Comparison of ENCODE assay signal across 8 cellular contexts in the genomic region with DNA sequence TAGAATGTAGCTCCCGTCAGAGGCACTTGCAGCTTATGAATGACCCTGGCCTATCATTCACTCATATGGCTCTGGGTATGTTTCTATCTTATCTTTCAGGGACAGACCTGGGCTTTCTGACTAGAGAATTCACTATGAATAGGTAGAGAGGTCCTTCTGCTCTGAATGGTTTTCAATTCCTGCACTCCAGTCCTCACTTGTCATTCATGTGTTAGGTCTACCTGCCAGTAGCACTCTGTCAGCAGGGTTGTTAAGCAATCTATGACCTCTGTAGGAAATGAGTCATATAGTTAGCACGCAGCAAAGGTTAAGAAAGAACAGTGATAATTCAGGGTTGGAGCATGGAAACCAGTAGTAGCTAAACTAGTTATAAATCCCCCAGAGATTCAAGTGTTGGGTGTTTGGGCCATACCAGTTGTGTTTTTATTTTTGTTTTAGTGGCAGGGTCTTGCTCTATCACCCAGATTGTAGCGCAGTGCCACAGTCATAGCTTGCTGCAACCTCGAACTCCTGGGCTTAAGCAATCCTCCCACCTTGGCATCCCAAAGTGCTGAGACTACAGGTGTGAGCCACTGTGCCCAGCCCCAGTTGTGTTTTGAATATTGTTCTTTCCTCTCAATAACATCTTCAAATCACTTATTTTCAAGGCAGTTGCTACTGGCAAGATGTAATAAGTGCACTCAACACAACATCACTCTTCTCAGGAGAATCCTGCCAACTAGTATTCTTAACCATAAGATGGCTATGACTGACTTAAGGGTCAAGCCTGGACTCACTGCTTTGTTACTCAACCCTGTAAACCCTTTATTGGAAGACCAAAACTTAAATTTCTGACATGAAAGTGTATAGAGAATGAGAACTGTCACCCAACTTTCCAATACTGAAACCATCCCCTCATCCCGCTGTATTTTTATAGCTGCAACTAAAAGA. TPM values are rescaled to one million over a fixed set of nuclear protein-coding genes. Genes with fewer than 3 reads are reported as not detected.
DNase-seq lines count a peak whose midpoint lies in the region; ATAC-seq and TF ChIP-seq lines count a peak whose summit lies in the region.

No MANE protein-coding gene starts in this region.

- H3K9me3 ChIP-seq in A673 (ENCODE audit: low read depth, low read length, poor library complexity, severe bottlenecking): no peaks in the 10 kb centered on the region
- no peaks in the 10 kb centered on the region for H3K9me3 ChIP-seq in CD8-positive, alpha-beta T cell (ENCODE audit: low read length)

- POLR2A ChIA-PET in A673 (lab: Charles Lee; ENCODE audit: low non-redundant PET): no interaction called here
- POLR2A ChIA-PET in CD8-positive, alpha-beta T cell (lab: Charles Lee): no interaction called here

- no peaks in the 10 kb centered on the region for H3K27me3 Mint-ChIP-seq in activated naive CD8-positive, alpha-beta T cell treated with anti-CD3 and anti-CD28 coated beads for 36 hours
- no peaks in the 10 kb centered on the region for H3K27me3 Mint-ChIP-seq in CD8-positive, alpha-beta T cell (ENCODE audit: low read depth)
- H3K27me3 Mint-ChIP-seq in mesothelial cell of epicardium (ENCODE audit: low read depth): no peaks in the 10 kb centered on the region

- H3K4me3 Mint-ChIP-seq in activated naive CD8-positive, alpha-beta T cell treated with anti-CD3 and anti-CD28 coated beads for 36 hours: no peak overlapping the region
- H3K4me3 Mint-ChIP-seq in CD8-positive, alpha-beta T cell: no peak overlapping the region
- no peak overlapping the region for H3K4me3 Mint-ChIP-seq in mesothelial cell of epicardium

- no peaks in the 10 kb centered on the region for H3K4me1 ChIP-seq in A673 (ENCODE audit: insufficient read depth, low read length, poor library complexity, severe bottlenecking)
- H3K4me1 ChIP-seq in CD8-positive, alpha-beta T cell (ENCODE audit: insufficient read depth, low read length): no peaks in the 10 kb centered on the region

- peaks cover 10% of the 10 kb centered on the region for H3K36me3 Mint-ChIP-seq in activated naive CD8-positive, alpha-beta T cell treated with anti-CD3 and anti-CD28 coated beads for 36 hours
- peaks cover 25% of the 10 kb centered on the region for H3K36me3 Mint-ChIP-seq in CD8-positive, alpha-beta T cell
- peaks cover 8% of the 10 kb centered on the region for H3K36me3 Mint-ChIP-seq in mesothelial cell of epicardium

- peak; percentile 86 for ATAC-seq in GM18909 (IDR thresholded peaks at IDR 0.05; ENCODE audit: poor library complexity, unreplicated experiment)
- peak; percentile 95 for ATAC-seq in HG03378 (IDR thresholded peaks at IDR 0.05; ENCODE audit: unreplicated experiment)
- no peak for ATAC-seq in CD8-positive, alpha-beta T cell

- no peaks in the 10 kb centered on the region for H3K9me3 Mint-ChIP-seq in activated naive CD8-positive, alpha-beta T cell treated with anti-CD3 and anti-CD28 coated beads for 36 hours
- no peaks in the 10 kb centered on the region for H3K9me3 Mint-ChIP-seq in CD8-positive, alpha-beta T cell
- H3K9me3 Mint-ChIP-seq in mesothelial cell of epicardium: peaks cover 26% of the 10 kb centered on the region

- H3K4me1 Mint-ChIP-seq in activated naive CD8-positive, alpha-beta T cell treated with anti-CD3 and anti-CD28 coated beads for 36 hours: peaks cover 21% of the 10 kb centered on the region
- no peaks in the 10 kb centered on the region for H3K4me1 Mint-ChIP-seq in CD8-positive, alpha-beta T cell (ENCODE audit: low read depth)
- no peaks in the 10 kb centered on the region for H3K4me1 Mint-ChIP-seq in mesothelial cell of epicardium

- H3K27ac ChIP-seq in A673 (ENCODE audit: low read depth, low read length, poor library complexity, severe bottlenecking): no peak overlapping the region
- no peak overlapping the region for H3K27ac ChIP-seq in CD8-positive, alpha-beta T cell (ENCODE audit: low read depth, low read length)

- H3K27ac Mint-ChIP-seq in activated naive CD8-positive, alpha-beta T cell treated with anti-CD3 and anti-CD28 coated beads for 36 hours: peak overlapping the region; percentile 54
- H3K27ac Mint-ChIP-seq in CD8-positive, alpha-beta T cell: no peak overlapping the region
- H3K27ac Mint-ChIP-seq in mesothelial cell of epicardium: no peak overlapping the region

- TF ChIP-seq CTCF in A673 (conservative IDR thresholded peaks at IDR 0.05; ENCODE audit: low read depth, low read length) (no peak), mesothelial cell of epicardium (IDR thresholded peaks at IDR 0.05; ENCODE audit: unreplicated experiment) (no peak)
- TF ChIP-seq CTCF in CD8-positive, alpha-beta T cell (IDR thresholded peaks at IDR 0.05): no peak

- intact Hi-C loops in A673 (cut with micrococcal nuclease; ENCODE audit: unreplicated experiment): no loop called here
- intact Hi-C loops in CD8-positive, alpha-beta T cell (cut with DNase I, micrococcal nuclease): no loop called here

- DNase-seq in A673 (ENCODE audit: low spot score): peak; percentile 3
- DNase-seq in activated naive CD8-positive, alpha-beta T cell treated with anti-CD3 and anti-CD28 coated beads for 36 hours: no peak
- DNase-seq in stimulated activated CD8-positive, alpha-beta memory T cell treated with anti-CD3 and anti-CD28 coated beads, Interleukin-4, amount 100 ng/mL, for 48 hours: peak; percentile 31
- DNase-seq in CD8-positive, alpha-beta T cell: no peak
- no peak for DNase-seq in superior temporal gyrus (ENCODE audit: extremely low spot score)
- DNase-seq in mesothelial cell of epicardium (ENCODE audit: low spot score in 2 of 2, unreplicated experiment in 2 of 2): no peak

- no peak overlapping the region for H3K4me3 ChIP-seq in A673 (ENCODE audit: low read depth, low read length, poor library complexity, severe bottlenecking)
- H3K4me3 ChIP-seq in CD8-positive, alpha-beta T cell (ENCODE audit: low read depth, low read length): no peak overlapping the region

- no TSS peak for BruUV-seq in A673 (replicated peaks; lab: Mats Ljungman, UMichigan)

- CTCF ChIA-PET in A673 (lab: Charles Lee): no interaction called here
- CTCF ChIA-PET in CD8-positive, alpha-beta T cell (lab: Charles Lee): no interaction called here

- H3K36me3 ChIP-seq in A673 (ENCODE audit: insufficient read depth, low read length, poor library complexity, severe bottlenecking): no peaks in the 10 kb centered on the region
- no peaks in the 10 kb centered on the region for H3K36me3 ChIP-seq in CD8-positive, alpha-beta T cell (ENCODE audit: insufficient read depth, low read length)

- no peaks in the 10 kb centered on the region for H3K27me3 ChIP-seq in A673 (replicated peaks; ENCODE audit: insufficient read depth, low read depth, low read length, poor library complexity)
- H3K27me3 ChIP-seq in CD8-positive, alpha-beta T cell (ENCODE audit: insufficient read depth, low read length): no peaks in the 10 kb centered on the region

RNA-seq across cellular contexts. Expression of a gene that starts 25.1 kb away (rescaled TPM):
- total RNA-seq in A673 (2021): not detected in 2 replicates
- not detected for total RNA-seq in activated naive CD8-positive, alpha-beta T cell treated with anti-CD3 and anti-CD28 coated beads for 36 hours
- total RNA-seq in CD8-positive, alpha-beta T cell: not detected
- total RNA-seq in mesothelial cell of epicardium: not detected in 3 replicates

RNA-seq across cellular contexts. Expression of a gene that starts 57.3 kb away (rescaled TPM):
- total RNA-seq in A673 (2021) (20.8 and 21.3 TPM in 2 replicates), mesothelial cell of epicardium (18.1 to 20.7 TPM (median 18.2 TPM) in 3 replicates)
- total RNA-seq in activated naive CD8-positive, alpha-beta T cell treated with anti-CD3 and anti-CD28 coated beads for 36 hours: 10 to 100 TPM; 19.7 to 21.2 TPM
- total RNA-seq in CD8-positive, alpha-beta T cell: 10 to 100 TPM; 27.8 to 28.0 TPM

Comparison
In these comparisons a context has a peak if more than half of its experiments do, and no peak if none do; other contexts are left out.
1. DNase-seq: peak in A673 (single experiment) and stimulated activated CD8-positive, alpha-beta memory T cell treated with anti-CD3 and anti-CD28 coated beads, Interleukin-4, amount 100 ng/mL, for 48 hours (single experiment); none in activated naive CD8-positive, alpha-beta T cell treated with anti-CD3 and anti-CD28 coated beads for 36 hours (single experiment), CD8-positive, alpha-beta T cell (0 of 7), superior temporal gyrus (single experiment) and mesothelial cell of epicardium (0 of 2).